20 cellular contexts compared by ENCODE assay signal in the genomic region with DNA sequence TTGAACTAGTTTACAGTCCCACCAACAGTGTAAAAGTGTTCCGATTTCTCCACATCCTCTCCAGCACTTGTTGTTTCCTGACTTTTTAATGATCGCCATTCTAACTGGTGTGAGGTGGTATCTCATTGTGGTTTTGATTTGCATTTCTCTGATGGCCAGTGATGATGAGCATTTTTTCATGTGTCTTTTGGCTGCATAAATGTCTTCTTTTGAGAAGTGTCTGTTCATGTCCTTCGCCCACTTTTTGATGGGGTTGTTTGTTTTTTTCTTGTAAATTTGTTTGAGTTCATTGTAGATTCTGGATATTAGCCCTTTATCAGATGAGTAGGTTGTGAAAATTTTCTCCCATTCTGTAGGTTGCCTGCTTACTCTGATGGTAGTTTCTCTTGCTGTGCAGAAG. TPM values are rescaled to one million over a fixed set of nuclear protein-coding genes. Genes with fewer than 3 reads are reported as not detected.
"Had no signal": no experiment of that assay in that cellular context is flagged by ENCODE, and none has a peak within 500 bp of the region (broad histone marks: within the 10 kb centered on the region; RNA-seq: fewer than 3 reads in every experiment).

No MANE protein-coding gene starts in this region.

RNA-seq across cellular contexts. Expression of gene TGM7, which starts 12.4 kb away (rescaled TPM):
- total RNA-seq: activated naive CD4-positive, alpha-beta T cell treated with anti-CD3 and anti-CD28 coated beads for 36 hours; activated naive CD4-positive, alpha-beta T cell treated with anti-CD3 and anti-CD28 coated beads, Interleukin-2, amount 50 U/mL, for 72 hours; activated naive CD8-positive, alpha-beta T cell treated with anti-CD3 and anti-CD28 coated beads for 36 hours; activated naive CD8-positive, alpha-beta T cell treated with anti-CD3 and anti-CD28 coated beads, Interleukin-2, amount 10 ng/mL, durations not matched to agents 7 days and 5 days; activated T-cell treated with anti-CD3 and anti-CD28 coated beads, Interleukin-2, amount 50 U/mL, for 4 hours; activated T-cell treated with anti-CD3 and anti-CD28 coated beads, Interleukin-2, amount 50 U/mL, for 72 hours; activated T-helper 1 cell treated with anti-CD3 and anti-CD28 coated beads, Interleukin-12 subunit alpha, Interleukin-12 subunit beta, Interleukin-2, Interleukin-4 antibody, amounts not matched to agents 30 ng/mL and 10 ng/mL and 1 ng/mL, durations not matched to agents 14 hours and 24 hours and 36 hours; activated T-helper 17 cell treated with anti-CD3 and anti-CD28 coated beads, Interleukin-2, amount 50 U/mL, for 72 hours; activated T-helper 2 cell treated with anti-CD3 and anti-CD28 coated beads, Interferon-gamma antibody, Interleukin-2, Interleukin-4, amounts not matched to agents 10 μg/mL and 5 μg/mL and 100 μg/mL, durations not matched to agents 14 hours and 24 hours and 36 hours; adrenal gland; aorta; ascending aorta; astrocyte; body of pancreas; breast epithelium; bronchial epithelial cell; cardiac muscle cell; cardiac septum; cerebellum; chondrocyte had no signal
- polyA plus RNA-seq: adrenal gland, aorta, cardiac muscle cell had no signal

RNA-seq across cellular contexts. Expression of gene TGM5, which starts 22.9 kb away (rescaled TPM):
- total RNA-seq: activated naive CD4-positive, alpha-beta T cell treated with anti-CD3 and anti-CD28 coated beads for 36 hours; activated T-cell treated with anti-CD3 and anti-CD28 coated beads, Interleukin-2, amount 50 U/mL, for 4 hours; activated T-cell treated with anti-CD3 and anti-CD28 coated beads, Interleukin-2, amount 50 U/mL, for 72 hours; activated T-helper 1 cell treated with anti-CD3 and anti-CD28 coated beads, Interleukin-12 subunit alpha, Interleukin-12 subunit beta, Interleukin-2, Interleukin-4 antibody, amounts not matched to agents 30 ng/mL and 10 ng/mL and 1 ng/mL, durations not matched to agents 14 hours and 24 hours and 36 hours; ascending aorta; body of pancreas; cardiac muscle cell; cardiac septum; cerebellum; chondrocyte had no signal
- polyA plus RNA-seq: aorta, cardiac muscle cell had no signal
